1 cellular context compared by ENCODE assay signal in the genomic region with DNA sequence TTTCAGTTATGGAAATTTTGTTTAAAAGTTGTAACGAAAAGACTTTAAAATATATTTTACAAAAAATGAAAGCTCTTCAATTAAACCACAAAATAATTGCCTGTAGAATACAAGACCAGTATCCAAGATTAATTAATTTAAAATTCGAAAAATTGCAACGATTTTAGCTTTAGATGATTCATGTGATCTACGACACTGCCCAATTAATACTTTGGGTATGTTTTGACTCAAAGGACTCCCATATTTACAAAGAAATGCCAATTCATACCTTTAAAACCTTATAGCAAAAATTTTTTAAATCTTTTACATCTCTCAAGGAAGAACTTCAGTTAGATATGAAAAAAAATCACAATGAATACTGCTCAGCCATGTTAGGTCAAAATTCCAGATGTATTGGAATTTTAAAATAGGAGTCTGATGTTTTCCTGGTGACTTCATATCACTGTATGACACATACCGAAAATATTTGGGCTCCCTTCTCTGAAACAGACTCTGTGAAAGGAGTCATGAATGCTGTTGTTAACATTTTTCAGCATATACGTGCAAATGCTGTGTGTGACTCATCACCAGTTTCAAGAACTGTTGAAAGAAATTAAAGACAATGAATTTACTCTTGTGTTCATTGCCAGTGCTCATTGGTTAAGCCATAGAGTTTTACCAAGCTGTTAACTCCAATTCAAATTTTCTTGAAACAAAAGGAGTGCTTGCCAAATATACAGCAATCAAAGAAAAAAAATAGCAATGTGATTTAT.
TF ChIP-seq lines count a peak whose summit lies in the region.

No MANE protein-coding gene starts in this region.

TF ChIP-seq in GM23338, 12 proteins besides CTCF, POLR2A, EP300 and RAD21 (continued from another document):
- TF ChIP-seq, protein P1, sequence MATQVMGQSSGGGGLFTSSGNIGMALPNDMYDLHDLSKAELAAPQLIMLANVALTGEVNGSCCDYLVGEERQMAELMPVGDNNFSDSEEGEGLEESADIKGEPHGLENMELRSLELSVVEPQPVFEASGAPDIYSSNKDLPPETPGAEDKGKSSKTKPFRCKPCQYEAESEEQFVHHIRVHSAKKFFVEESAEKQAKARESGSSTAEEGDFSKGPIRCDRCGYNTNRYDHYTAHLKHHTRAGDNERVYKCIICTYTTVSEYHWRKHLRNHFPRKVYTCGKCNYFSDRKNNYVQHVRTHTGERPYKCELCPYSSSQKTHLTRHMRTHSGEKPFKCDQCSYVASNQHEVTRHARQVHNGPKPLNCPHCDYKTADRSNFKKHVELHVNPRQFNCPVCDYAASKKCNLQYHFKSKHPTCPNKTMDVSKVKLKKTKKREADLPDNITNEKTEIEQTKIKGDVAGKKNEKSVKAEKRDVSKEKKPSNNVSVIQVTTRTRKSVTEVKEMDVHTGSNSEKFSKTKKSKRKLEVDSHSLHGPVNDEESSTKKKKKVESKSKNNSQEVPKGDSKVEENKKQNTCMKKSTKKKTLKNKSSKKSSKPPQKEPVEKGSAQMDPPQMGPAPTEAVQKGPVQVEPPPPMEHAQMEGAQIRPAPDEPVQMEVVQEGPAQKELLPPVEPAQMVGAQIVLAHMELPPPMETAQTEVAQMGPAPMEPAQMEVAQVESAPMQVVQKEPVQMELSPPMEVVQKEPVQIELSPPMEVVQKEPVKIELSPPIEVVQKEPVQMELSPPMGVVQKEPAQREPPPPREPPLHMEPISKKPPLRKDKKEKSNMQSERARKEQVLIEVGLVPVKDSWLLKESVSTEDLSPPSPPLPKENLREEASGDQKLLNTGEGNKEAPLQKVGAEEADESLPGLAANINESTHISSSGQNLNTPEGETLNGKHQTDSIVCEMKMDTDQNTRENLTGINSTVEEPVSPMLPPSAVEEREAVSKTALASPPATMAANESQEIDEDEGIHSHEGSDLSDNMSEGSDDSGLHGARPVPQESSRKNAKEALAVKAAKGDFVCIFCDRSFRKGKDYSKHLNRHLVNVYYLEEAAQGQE (IDR thresholded peaks at IDR 0.05; ENCODE audit: unreplicated experiment) = no peak
- TF ChIP-seq EZH2 (IDR thresholded peaks at IDR 0.05; ENCODE audit: low read depth, unreplicated experiment) = no peak
- TF ChIP-seq POLR2AphosphoS5 (IDR thresholded peaks at IDR 0.05; ENCODE audit: low read depth) = no peak
- no peak for TF ChIP-seq NANOG (IDR thresholded peaks at IDR 0.05; ENCODE audit: borderline replicate concordance)
- no peak for TF ChIP-seq ZNF114 (CRISPR knock-in tag; IDR thresholded peaks at IDR 0.05)
- TF ChIP-seq JUNB (IDR thresholded peaks at IDR 0.05; ENCODE audit: unreplicated experiment) = no peak
